In genomic region chr19:34962281-34962944, GRCh38 we compare ENCODE assay signal across 8 cellular contexts. TPM values are rescaled to one million over a fixed set of nuclear protein-coding genes. Genes with fewer than 3 reads are reported as not detected.
DNase-seq lines count a peak whose midpoint lies in the region; ATAC-seq and TF ChIP-seq lines count a peak whose summit lies in the region.

No MANE protein-coding gene starts in this region.

- peaks cover 64% of the 10 kb centered on the region for H3K36me3 Mint-ChIP-seq in endothelial cell (ENCODE audit: low read depth, unreplicated experiment)

- no CpG with 5 or more reads among the region's 7 CpGs for WGBS in trophoblast cell (ENCODE audit: extremely low coverage, insufficient coverage, insufficient read length)

- peaks cover 39% of the 10 kb centered on the region for H3K4me1 Mint-ChIP-seq in endothelial cell (ENCODE audit: unreplicated experiment)

- TF ChIP-seq CTCF in Peyer's patch (IDR thresholded peaks at IDR 0.05) (no peak), endothelial cell (IDR thresholded peaks at IDR 0.05; ENCODE audit: unreplicated experiment) (no peak)

- H3K18ac ChIP-seq in trophoblast cell (ENCODE audit: low read length), result no peak overlapping the region

- H3K27ac Mint-ChIP-seq in endothelial cell (ENCODE audit: unreplicated experiment), result peak overlapping the region; percentile 100

- ATAC-seq in HG03439 (IDR thresholded peaks at IDR 0.05; ENCODE audit: unreplicated experiment) (no peak), GM21360 (IDR thresholded peaks at IDR 0.05; ENCODE audit: unreplicated experiment) (no peak)

- no peak overlapping the region for H3K4ac ChIP-seq in trophoblast cell (ENCODE audit: low read depth, low read length)

- H2BK120ac ChIP-seq in trophoblast cell (ENCODE audit: insufficient read depth, low read length, poor library complexity), result no peak overlapping the region

- H3K4me3 ChIP-seq in GM08714 (ENCODE audit: low read length) (peak overlapping the region; percentile 95; the same call in 1 of the 2 replicates), Peyer's patch (peak overlapping the region; percentile 62 to 91 (median 84)), trophoblast cell (ENCODE audit: low read depth, low read length) (no peak overlapping the region)

- no peak overlapping the region for H3K23ac ChIP-seq in trophoblast cell (ENCODE audit: low read length)

- H3K14ac ChIP-seq in trophoblast cell (ENCODE audit: low read length), result no peak overlapping the region

- H3K9ac ChIP-seq in trophoblast cell (ENCODE audit: low read length), result no peak overlapping the region

- peaks cover 0 to 11% (median 0%) of the 10 kb centered on the region in 4 donors for H3K4me1 ChIP-seq in Peyer's patch
- peaks cover 11 to 13% of the 10 kb centered on the region in 2 experiments for H3K4me1 ChIP-seq in trophoblast cell (ENCODE audit: control insufficient read depth in 1 of 2, insufficient read depth in 2 of 2, low read length in 2 of 2)

- H3K9me3 Mint-ChIP-seq in endothelial cell (ENCODE audit: unreplicated experiment), result peaks cover 54% of the 10 kb centered on the region

- H2BK5ac ChIP-seq in trophoblast cell (ENCODE audit: low read depth, low read length, poor library complexity), result no peak overlapping the region

- H2AK5ac ChIP-seq in trophoblast cell (ENCODE audit: low read length), result no peak overlapping the region

- H3K27ac ChIP-seq in Peyer's patch, result peak overlapping the region; percentile 41 to 82 (median 76)
- H3K27ac ChIP-seq in trophoblast cell (ENCODE audit: low read depth, low read length), result no peak overlapping the region

- H3K27me3 ChIP-seq in Peyer's patch (no peaks in the 10 kb centered on the region), trophoblast cell (ENCODE audit: insufficient read depth, low read length) (no peaks in the 10 kb centered on the region)

- H4K91ac ChIP-seq in trophoblast cell (ENCODE audit: low read depth, low read length), result no peak overlapping the region

- H3K4me2 ChIP-seq in trophoblast cell (ENCODE audit: low read length), result peak overlapping the region; percentile 72

- no peak overlapping the region for H2AFZ ChIP-seq in trophoblast cell (ENCODE audit: insufficient read depth, low read length, poor library complexity)

- TF ChIP-seq POLR2A in Peyer's patch (IDR thresholded peaks at IDR 0.05), result no peak

- no peak overlapping the region for H2BK12ac ChIP-seq in trophoblast cell (ENCODE audit: low read length)

- peaks cover 53% of the 10 kb centered on the region for H3K27me3 Mint-ChIP-seq in endothelial cell (ENCODE audit: unreplicated experiment)

- H4K8ac ChIP-seq in trophoblast cell (ENCODE audit: low read depth, low read length), result no peak overlapping the region

- H3K79me2 ChIP-seq in trophoblast cell (ENCODE audit: control insufficient read depth, insufficient read depth, low read length, poor library complexity), result peaks cover 3% of the 10 kb centered on the region

- H3K4me3 Mint-ChIP-seq in endothelial cell (ENCODE audit: unreplicated experiment), result peak overlapping the region; percentile 99

- H3K9me3 ChIP-seq in Peyer's patch (peaks cover 0 to 44% (median 25%) of the 10 kb centered on the region in 4 donors), trophoblast cell (ENCODE audit: insufficient read depth, low read depth, low read length) (peaks cover 34% of the 10 kb centered on the region)

- H3K79me1 ChIP-seq in trophoblast cell (ENCODE audit: low read length), result peaks cover 7% of the 10 kb centered on the region

- H3K36me3 ChIP-seq in Peyer's patch (peaks cover 0 to 40% (median 14%) of the 10 kb centered on the region in 3 donors), trophoblast cell (ENCODE audit: control insufficient read depth in 1 of 2, insufficient read depth in 2 of 2, low read length in 2 of 2) (peaks cover 23 to 34% of the 10 kb centered on the region in 2 experiments)

- peak in 1 of 3 donors; percentile 59 for DNase-seq in Peyer's patch
- DNase-seq in endothelial cell (ENCODE audit: low spot score), result peak; percentile 57
- DNase-seq in trophoblast cell, result no peak
- no peak for DNase-seq in activated effector memory CD4-positive, alpha-beta T cell treated with Interleukin-2 at 50 U/mL for 16 hours
- DNase-seq in hypothalamus (lab: John Stamatoyannopoulos, UW), result no peak

- no peak overlapping the region for H4K12ac ChIP-seq in trophoblast cell (ENCODE audit: low read depth, low read length)

RNA-seq across cellular contexts. Expression of gene ZNF792, which starts 1.6 kb away (rescaled TPM):
- total RNA-seq in Peyer's patch, result 10 to 100 TPM in 1 of 4 donors, 1 to 10 TPM in 3; 7.0 to 15.7 (median 7.4) TPM
- total RNA-seq in endothelial cell (ENCODE audit: unreplicated experiment), result 68.6 TPM
- 2.0 and 2.1 TPM in 2 replicates for polyA plus RNA-seq in trophoblast cell (2013)

RNA-seq across cellular contexts. Expression of gene ZNF30, which starts 35.7 kb away (rescaled TPM):
- total RNA-seq in Peyer's patch (1 to 10 TPM; 1.6 to 9.9 (median 2.1) TPM), endothelial cell (ENCODE audit: unreplicated experiment) (6.9 TPM)
- polyA plus RNA-seq in trophoblast cell (2013), result 0.97 and 1.1 TPM in 2 replicates

RNA-seq across cellular contexts. Expression of gene GRAMD1A, which starts 37.7 kb away (rescaled TPM):
- total RNA-seq in Peyer's patch (100 to 1,000 TPM in 1 of 4 donors, 10 to 100 TPM in 2, 1 to 10 TPM in 1; 6.0 to 135 (median 61.6) TPM), endothelial cell (ENCODE audit: unreplicated experiment) (156 TPM)
- 48.7 and 50.2 TPM in 2 replicates for polyA plus RNA-seq in trophoblast cell (2013)
